2 cellular contexts compared by ENCODE assay signal in the genomic region with DNA sequence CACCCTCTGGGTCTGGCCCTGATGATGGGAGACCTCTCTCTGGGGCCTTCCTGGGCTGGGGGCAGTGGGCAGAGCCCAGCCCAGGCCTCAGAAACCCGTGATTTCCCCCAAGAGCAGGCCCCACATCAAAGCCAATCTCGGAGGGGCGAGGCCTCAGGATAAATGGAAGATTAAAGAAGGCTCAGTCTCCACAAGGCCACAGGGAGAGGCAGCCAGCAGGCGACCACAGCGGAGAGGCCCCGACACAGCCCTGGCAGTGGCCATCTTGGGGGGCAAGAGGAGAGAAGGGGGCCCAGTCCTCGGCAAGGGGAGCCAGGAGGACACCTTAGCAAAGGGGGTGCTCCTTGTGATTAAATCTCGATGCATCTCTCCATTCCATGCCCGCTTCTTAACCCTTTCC.
TF ChIP-seq lines count a peak whose summit lies in the region.

No MANE protein-coding gene starts in this region.

TF ChIP-seq in GM12878, 131 proteins besides CTCF, POLR2A, EP300 and RAD21:
- TF ChIP-seq GABPA (IDR thresholded peaks at IDR 0.05; ENCODE audit: low read depth) (no peak), ESRRA (IDR thresholded peaks at IDR 0.05; ENCODE audit: low read length) (no peak), ZSCAN29 (IDR thresholded peaks at IDR 0.05) (no peak), SUZ12 (IDR thresholded peaks at IDR 0.05; ENCODE audit: unreplicated experiment) (no peak), NFXL1 (IDR thresholded peaks at IDR 0.05; ENCODE audit: borderline replicate concordance) (no peak), ASH2L (IDR thresholded peaks at IDR 0.05; ENCODE audit: borderline replicate concordance, low read depth) (no peak), BHLHE40 (IDR thresholded peaks at IDR 0.05; ENCODE audit: borderline replicate concordance in 1 of 2, low read depth in 2 of 2, low read length in 1 of 2) (no peak), SIX5 (IDR thresholded peaks at IDR 0.05; ENCODE audit: low read depth, low read length, severe bottlenecking) (no peak), POLR2AphosphoS2 (IDR thresholded peaks at IDR 0.05; ENCODE audit: low read depth, low read length) (no peak), ATF7 (IDR thresholded peaks at IDR 0.05; ENCODE audit: low read depth) (no peak), BCL11A (IDR thresholded peaks at IDR 0.05; ENCODE audit: low read depth, low read length) (no peak), LARP7 (IDR thresholded peaks at IDR 0.05) (no peak), BACH1 (IDR thresholded peaks at IDR 0.05; ENCODE audit: borderline replicate concordance) (no peak)
- TF ChIP-seq, protein P1, sequence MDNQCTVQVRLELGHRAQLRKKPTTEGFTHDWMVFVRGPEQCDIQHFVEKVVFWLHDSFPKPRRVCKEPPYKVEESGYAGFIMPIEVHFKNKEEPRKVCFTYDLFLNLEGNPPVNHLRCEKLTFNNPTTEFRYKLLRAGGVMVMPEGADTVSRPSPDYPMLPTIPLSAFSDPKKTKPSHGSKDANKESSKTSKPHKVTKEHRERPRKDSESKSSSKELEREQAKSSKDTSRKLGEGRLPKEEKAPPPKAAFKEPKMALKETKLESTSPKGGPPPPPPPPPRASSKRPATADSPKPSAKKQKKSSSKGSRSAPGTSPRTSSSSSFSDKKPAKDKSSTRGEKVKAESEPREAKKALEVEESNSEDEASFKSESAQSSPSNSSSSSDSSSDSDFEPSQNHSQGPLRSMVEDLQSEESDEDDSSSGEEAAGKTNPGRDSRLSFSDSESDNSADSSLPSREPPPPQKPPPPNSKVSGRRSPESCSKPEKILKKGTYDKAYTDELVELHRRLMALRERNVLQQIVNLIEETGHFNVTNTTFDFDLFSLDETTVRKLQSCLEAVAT (IDR thresholded peaks at IDR 0.05) = no peak
- TF ChIP-seq, protein P2, sequence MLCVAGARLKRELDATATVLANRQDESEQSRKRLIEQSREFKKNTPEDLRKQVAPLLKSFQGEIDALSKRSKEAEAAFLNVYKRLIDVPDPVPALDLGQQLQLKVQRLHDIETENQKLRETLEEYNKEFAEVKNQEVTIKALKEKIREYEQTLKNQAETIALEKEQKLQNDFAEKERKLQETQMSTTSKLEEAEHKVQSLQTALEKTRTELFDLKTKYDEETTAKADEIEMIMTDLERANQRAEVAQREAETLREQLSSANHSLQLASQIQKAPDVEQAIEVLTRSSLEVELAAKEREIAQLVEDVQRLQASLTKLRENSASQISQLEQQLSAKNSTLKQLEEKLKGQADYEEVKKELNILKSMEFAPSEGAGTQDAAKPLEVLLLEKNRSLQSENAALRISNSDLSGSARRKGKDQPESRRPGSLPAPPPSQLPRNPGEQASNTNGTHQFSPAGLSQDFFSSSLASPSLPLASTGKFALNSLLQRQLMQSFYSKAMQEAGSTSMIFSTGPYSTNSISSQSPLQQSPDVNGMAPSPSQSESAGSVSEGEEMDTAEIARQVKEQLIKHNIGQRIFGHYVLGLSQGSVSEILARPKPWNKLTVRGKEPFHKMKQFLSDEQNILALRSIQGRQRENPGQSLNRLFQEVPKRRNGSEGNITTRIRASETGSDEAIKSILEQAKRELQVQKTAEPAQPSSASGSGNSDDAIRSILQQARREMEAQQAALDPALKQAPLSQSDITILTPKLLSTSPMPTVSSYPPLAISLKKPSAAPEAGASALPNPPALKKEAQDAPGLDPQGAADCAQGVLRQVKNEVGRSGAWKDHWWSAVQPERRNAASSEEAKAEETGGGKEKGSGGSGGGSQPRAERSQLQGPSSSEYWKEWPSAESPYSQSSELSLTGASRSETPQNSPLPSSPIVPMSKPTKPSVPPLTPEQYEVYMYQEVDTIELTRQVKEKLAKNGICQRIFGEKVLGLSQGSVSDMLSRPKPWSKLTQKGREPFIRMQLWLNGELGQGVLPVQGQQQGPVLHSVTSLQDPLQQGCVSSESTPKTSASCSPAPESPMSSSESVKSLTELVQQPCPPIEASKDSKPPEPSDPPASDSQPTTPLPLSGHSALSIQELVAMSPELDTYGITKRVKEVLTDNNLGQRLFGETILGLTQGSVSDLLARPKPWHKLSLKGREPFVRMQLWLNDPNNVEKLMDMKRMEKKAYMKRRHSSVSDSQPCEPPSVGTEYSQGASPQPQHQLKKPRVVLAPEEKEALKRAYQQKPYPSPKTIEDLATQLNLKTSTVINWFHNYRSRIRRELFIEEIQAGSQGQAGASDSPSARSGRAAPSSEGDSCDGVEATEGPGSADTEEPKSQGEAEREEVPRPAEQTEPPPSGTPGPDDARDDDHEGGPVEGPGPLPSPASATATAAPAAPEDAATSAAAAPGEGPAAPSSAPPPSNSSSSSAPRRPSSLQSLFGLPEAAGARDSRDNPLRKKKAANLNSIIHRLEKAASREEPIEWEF (IDR thresholded peaks at IDR 0.05; ENCODE audit: insufficient replicate concordance, low read depth, low read length) = no peak
TF ChIP-seq in GM12878: peak in this region for 0.

TF ChIP-seq in HepG2, 621 proteins besides CTCF, POLR2A, EP300 and RAD21:
- TF ChIP-seq, protein P3, sequence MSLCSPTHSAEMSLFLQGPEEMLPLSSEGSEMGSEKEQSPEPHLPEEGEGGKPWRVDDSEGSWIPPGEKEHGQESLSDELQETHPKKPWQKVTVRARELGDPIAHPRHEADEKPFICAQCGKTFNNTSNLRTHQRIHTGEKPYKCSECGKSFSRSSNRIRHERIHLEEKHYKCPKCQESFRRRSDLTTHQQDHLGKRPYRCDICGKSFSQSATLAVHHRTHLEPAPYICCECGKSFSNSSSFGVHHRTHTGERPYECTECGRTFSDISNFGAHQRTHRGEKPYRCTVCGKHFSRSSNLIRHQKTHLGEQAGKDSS (CRISPR knock-in tag; IDR thresholded peaks at IDR 0.05; ENCODE audit: borderline replicate concordance, low read depth) = no peak
- TF ChIP-seq FOSL1 (CRISPR knock-in tag; IDR thresholded peaks at IDR 0.05; ENCODE audit: borderline replicate concordance) = no peak
- TF ChIP-seq ZNF652 (CRISPR knock-in tag; IDR thresholded peaks at IDR 0.05; ENCODE audit: borderline replicate concordance, low read depth) = 0 out of 2 replicates have a peak, but pooled peaks have one; percentile 46
